ENCODE assay signal across 11 cellular contexts in the genomic region with DNA sequence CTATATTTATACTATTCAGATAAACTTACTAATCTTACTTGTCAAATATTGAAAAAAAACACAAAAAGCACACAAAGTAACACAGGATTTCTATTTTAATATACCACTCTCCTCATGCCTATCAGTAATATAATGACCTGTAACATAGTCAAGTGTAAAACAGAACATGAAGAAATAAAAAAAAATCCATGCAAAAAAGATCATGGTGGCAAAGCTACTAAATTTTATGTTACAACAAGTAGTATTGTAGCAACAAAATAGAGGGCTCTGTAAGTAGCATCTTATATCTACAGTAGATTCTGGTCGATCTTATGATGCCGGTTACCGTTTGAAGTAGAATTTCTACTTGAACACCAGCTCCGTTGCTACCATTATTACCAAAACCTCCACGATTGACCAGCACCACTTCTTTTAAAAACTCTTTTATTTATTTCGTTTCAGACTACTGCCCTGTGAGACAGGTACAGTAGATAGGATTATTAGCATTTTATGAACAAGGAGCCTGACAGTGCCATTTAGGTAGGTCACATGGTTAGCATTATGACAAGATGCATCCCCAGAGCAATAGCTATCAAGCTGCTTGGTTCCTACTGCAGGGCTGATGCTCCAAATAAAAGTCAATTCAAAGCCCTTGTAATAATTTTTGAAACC. TPM values are rescaled to one million over a fixed set of nuclear protein-coding genes. Genes with fewer than 3 reads are reported as not detected.
DNase-seq lines count a peak whose midpoint lies in the region; ATAC-seq and TF ChIP-seq lines count a peak whose summit lies in the region.
"Had no signal": no experiment of that assay in that cellular context is flagged by ENCODE, and none has a peak within 500 bp of the region (broad histone marks: within the 10 kb centered on the region; RNA-seq: fewer than 3 reads in every experiment).

No MANE protein-coding gene starts in this region.

- H3K4me2 ChIP-seq in IMR-90 (ENCODE audit: low read depth, low read length) (peak overlapping the region; percentile 80), fibroblast of lung (ENCODE audit: extremely low read depth, insufficient read depth, low read length) (peak overlapping the region; percentile 79)

- peak overlapping the region; percentile 90; the same call in 1 of the 2 replicates for H3K18ac ChIP-seq in IMR-90 (ENCODE audit: low read depth, low read length)

- in situ Hi-C loops in IMR-90 (cut with MboI; ENCODE audit: low sequenced_read_pairs) = loop anchor here (5.0 to 25.0 kb wide), 2 partner anchors 87 to 347 kb away; a partner anchor contains a TSS

- H3K4me3 ChIP-seq in AG09309 (ENCODE audit: control insufficient read depth, low read depth, low read length) = peak overlapping the region; percentile 12
- H3K4me3 ChIP-seq in IMR-90 (ENCODE audit: insufficient read depth, low read depth, low read length) = peak overlapping the region; percentile 86
- H3K4me3 ChIP-seq in fibroblast of lung (replicated peaks in 1 of 4; ENCODE audit: control extremely low read depth in 1 of 4, insufficient read depth in 1 of 4, low read depth in 3 of 4, low read length in 4 of 4) = peak overlapping the region; percentile 74 to 98 (median 90)
- peak overlapping the region; percentile 45 to 62 (median 54) for H3K4me3 ChIP-seq in sigmoid colon

- H3K27me3 ChIP-seq in IMR-90 (ENCODE audit: control insufficient read depth, insufficient read depth, low read length) = no peaks in the 10 kb centered on the region
- H3K27me3 ChIP-seq in fibroblast of lung (ENCODE audit: control insufficient read depth, insufficient read depth, low read length) = no peaks in the 10 kb centered on the region
- no peaks in the 10 kb centered on the region for H3K27me3 ChIP-seq in sigmoid colon

- peak overlapping the region; percentile 1; the same call in 1 of the 2 replicates for H2AK5ac ChIP-seq in IMR-90 (ENCODE audit: low read depth, low read length)

- DNase-seq in AG09309 (ENCODE audit: low read depth) (no peak), IMR-90 (peak; percentile 31), fibroblast of lung (ENCODE audit: low read depth in 2 of 2) (peak in 1 of 2 donors; percentile 56), sigmoid colon (no peak), GDM1 (lab: John Stamatoyannopoulos, UW) (no peak)
- no peak for DNase-seq in stimulated activated CD4-positive, alpha-beta T cell treated with anti-CD3 and anti-CD28 coated beads, Interleukin-4, amount 100 ng/mL, for 24 hours
- DNase-seq: CD4-positive, alpha-beta T cell; NCI-H1436; T1000 had no signal

- no CpG with 5 or more reads among the region's 6 CpGs for WGBS in IMR-90 (ENCODE audit: extremely low coverage in 2 of 2, insufficient read length in 1 of 2), 2 experiments
- WGBS in sigmoid colon, 2 donors = 80 to 82% methylated on average over 6 of the region's 6 CpGs

- ATAC-seq in IMR-90 (ENCODE audit: low read depth) = no peak
- ATAC-seq in GM21381 (IDR thresholded peaks at IDR 0.05; ENCODE audit: unreplicated experiment) = no peak
- ATAC-seq in GM21576 (IDR thresholded peaks at IDR 0.05; ENCODE audit: unreplicated experiment) = no peak

- dilution Hi-C loops in IMR-90 (cut with HindIII; ENCODE audit: low sequenced_read_pairs, unreplicated experiment) = loop anchor here (25.0 kb wide), 1 partner anchor 97 kb away; no protein-coding TSS in a partner anchor

- TF ChIP-seq EP300 in sigmoid colon (IDR thresholded peaks at IDR 0.05) = no peak

- peak overlapping the region; percentile 36; the same call in 2 of the 3 replicates for H2BK15ac ChIP-seq in IMR-90 (ENCODE audit: low read depth, low read length)

- no peak for TF ChIP-seq RAD21 in IMR-90 (IDR thresholded peaks at IDR 0.05; ENCODE audit: low read length)

- CTCF ChIA-PET in IMR-90 (lab: Yijun Ruan, JAX) = interaction anchor here (0.9 to 4.9 kb wide), 3 partner anchors 17 to 92 kb away, joined by 3 to 46 read pairs (median 3); no protein-coding TSS in a partner anchor

- H3K4me1 ChIP-seq in IMR-90 (ENCODE audit: control insufficient read depth, insufficient read depth, low read length) (peaks cover 3% of the 10 kb centered on the region), fibroblast of lung (ENCODE audit: control insufficient read depth, extremely low read depth, insufficient read depth, low read length) (peaks cover 8% of the 10 kb centered on the region), sigmoid colon (peaks cover 0 to 42% (median 18%) of the 10 kb centered on the region in 4 donors)

- H3K9me1 ChIP-seq in IMR-90 (ENCODE audit: insufficient read depth, low read length) = peaks cover 6% of the 10 kb centered on the region; the same call in 1 of the 2 replicates

- no TSS peak for BruUV-seq in IMR-90 (replicated peaks; lab: Mats Ljungman, UMichigan)

- no peak overlapping the region for H2AFZ ChIP-seq in IMR-90 (replicated peaks; ENCODE audit: low read length, poor library complexity)
- no peak overlapping the region for H2AFZ ChIP-seq in fibroblast of lung (ENCODE audit: low read length)

- no peaks in the 10 kb centered on the region; the same call in 1 of the 2 replicates for H4K20me1 ChIP-seq in IMR-90 (ENCODE audit: insufficient read depth, low read length)
- H4K20me1 ChIP-seq in fibroblast of lung (ENCODE audit: control insufficient read depth, extremely low read depth, insufficient read depth, low read length) = no peaks in the 10 kb centered on the region

- peaks cover 8 to 28% of the 10 kb centered on the region in 2 experiments; a peak in 3 of 4 replicates for H3K79me1 ChIP-seq in IMR-90 (ENCODE audit: low read depth in 1 of 2, low read length in 2 of 2)

- H3K79me2 ChIP-seq in fibroblast of lung (ENCODE audit: control insufficient read depth, insufficient read depth, low read length) = peaks cover 62% of the 10 kb centered on the region

- H4K91ac ChIP-seq in IMR-90 (ENCODE audit: insufficient read depth, low read depth, low read length) = peak overlapping the region; percentile 53; the same call in 1 of the 2 replicates

- H3K9ac ChIP-seq in IMR-90 (ENCODE audit: low read depth, low read length) = peak overlapping the region; percentile 78; the same call in 1 of the 2 replicates
- H3K9ac ChIP-seq in fibroblast of lung (ENCODE audit: insufficient read depth, low read length) = peak overlapping the region; percentile 21

- peak overlapping the region; percentile 33 for H3K4ac ChIP-seq in IMR-90 (ENCODE audit: low read depth, low read length)

- peak overlapping the region; percentile 95 for H3K56ac ChIP-seq in IMR-90 (ENCODE audit: extremely low read depth, insufficient read depth, low read length)

- peak overlapping the region; percentile 65 for H2BK120ac ChIP-seq in IMR-90 (ENCODE audit: low read depth, low read length)

- H3K9me3 ChIP-seq in IMR-90 (ENCODE audit: control insufficient read depth, insufficient read depth, low read length) = no peaks in the 10 kb centered on the region
- H3K9me3 ChIP-seq in fibroblast of lung (ENCODE audit: control insufficient read depth, insufficient read depth, low read depth, low read length) = no peaks in the 10 kb centered on the region
- no peaks in the 10 kb centered on the region for H3K9me3 ChIP-seq in sigmoid colon

- peak overlapping the region; percentile 98 for H2BK5ac ChIP-seq in IMR-90 (ENCODE audit: low read depth, low read length, poor library complexity, severe bottlenecking)

- TF ChIP-seq POLR2A in IMR-90 (IDR thresholded peaks at IDR 0.05; ENCODE audit: low read depth, low read length) (no peak), sigmoid colon (IDR thresholded peaks at IDR 0.05) (no peak)

- H3K23ac ChIP-seq in IMR-90 (ENCODE audit: low read depth, low read length) = peak overlapping the region; percentile 85

- POLR2A ChIA-PET in IMR-90 (lab: Charles Lee; ENCODE audit: unreplicated experiment) = interaction anchor here (0.5 to 3.4 kb wide), 3 partner anchors 36 to 93 kb away, joined by 3 to 26 read pairs (median 5); no protein-coding TSS in a partner anchor

- H4K8ac ChIP-seq in IMR-90 (ENCODE audit: low read depth in 2 of 2, low read length in 2 of 2) = peak overlapping the region; percentile 27 to 53; a peak in 3 of 4 replicates

- TF ChIP-seq CTCF in AG09309 (IDR thresholded peaks at IDR 0.05; ENCODE audit: control insufficient read depth, insufficient read depth, low read depth, low read length, missing control alignments) (no peak), IMR-90 (conservative IDR thresholded peaks at IDR 0.05; ENCODE audit: low read depth, low read length) (no peak), fibroblast of lung (conservative IDR thresholded peaks at IDR 0.05 in 1 of 2, IDR thresholded peaks at IDR 0.05 in 1 of 2; ENCODE audit: low read depth in 1 of 2, low read length in 2 of 2) (no peak), sigmoid colon (IDR thresholded peaks at IDR 0.05) (no peak)

- H3K27ac ChIP-seq in IMR-90 (ENCODE audit: insufficient read depth, low read length) = peak overlapping the region; percentile 77; the same call in 1 of the 2 replicates
- peak overlapping the region; percentile 99 for H3K27ac ChIP-seq in fibroblast of lung (ENCODE audit: insufficient read depth, low read length)
- H3K27ac ChIP-seq in sigmoid colon = peak overlapping the region; percentile 86 to 95 (median 88)

- H3K36me3 ChIP-seq in IMR-90 (ENCODE audit: control insufficient read depth, insufficient read depth, low read length) (no peaks in the 10 kb centered on the region; the same call in 1 of the 2 replicates), fibroblast of lung (ENCODE audit: control insufficient read depth, insufficient read depth, low read length) (no peaks in the 10 kb centered on the region), sigmoid colon (no peaks in the 10 kb centered on the region)

- peak overlapping the region; percentile 77; the same call in 1 of the 2 replicates for H4K5ac ChIP-seq in IMR-90 (ENCODE audit: low read depth, low read length)

- intact Hi-C loops in IMR-90 (cut with micrococcal nuclease) (no loop called here), sigmoid colon (cut with DNase I) (no loop called here)

- peak overlapping the region; percentile 97 for H3K14ac ChIP-seq in IMR-90 (replicated peaks; ENCODE audit: low read depth, low read length)

- peak overlapping the region; percentile 5; the same call in 1 of the 2 replicates for H2BK20ac ChIP-seq in IMR-90 (ENCODE audit: low read depth, low read length)

- no peak overlapping the region for H2AK9ac ChIP-seq in IMR-90 (replicated peaks; ENCODE audit: low read depth, low read length, poor library complexity)

RNA-seq across cellular contexts. Expression of a gene that starts 2.1 kb away (rescaled TPM):
- 96.8 and 102 TPM in 2 replicates for total RNA-seq in IMR-90 (2012; rRNA removed)
- polyA plus RNA-seq in IMR-90 (2012; rRNA removed) = 28.7 and 31.2 TPM in 2 replicates
- polyA plus RNA-seq in IMR-90 (2012; cell fraction: cytosol; rRNA removed) = 11.9 and 18.5 TPM in 2 replicates
- 9.1 and 28.6 TPM in 2 replicates for polyA plus RNA-seq in IMR-90 (2012; cell fraction: nucleus; rRNA removed; ENCODE audit: low replicate concordance)
- total RNA-seq in fibroblast of lung = 84.0 and 196 TPM in 2 replicates
- polyA plus RNA-seq in fibroblast of lung = 70.2 and 83.2 TPM in 2 replicates
- polyA plus RNA-seq in fibroblast of lung (2012) = 46.2 and 59.8 TPM in 2 replicates
- polyA minus RNA-seq in fibroblast of lung (ENCODE audit: low replicate concordance) = 142 and 352 TPM in 2 replicates
- 100 to 1,000 TPM in 1 of 4 donors, 10 to 100 TPM in 3; 79.6 to 120 (median 89.3) TPM for total RNA-seq in sigmoid colon
- polyA plus RNA-seq in sigmoid colon = 1 to 10 TPM; 1.2 to 2.2 (median 1.8) TPM

RNA-seq across cellular contexts. Expression of a gene that starts 40.0 kb away (rescaled TPM):
- 11.3 and 14.4 TPM in 2 replicates for total RNA-seq in IMR-90 (2012; rRNA removed)
- 6.8 and 7.2 TPM in 2 replicates for polyA plus RNA-seq in IMR-90 (2012; rRNA removed)
- 0.82 and 1.1 TPM in 2 replicates for polyA plus RNA-seq in IMR-90 (2012; cell fraction: cytosol; rRNA removed)
- 1.3 and 13.2 TPM in 2 replicates for polyA plus RNA-seq in IMR-90 (2012; cell fraction: nucleus; rRNA removed; ENCODE audit: low replicate concordance)
- 13.1 and 17.5 TPM in 2 replicates for total RNA-seq in fibroblast of lung
- polyA plus RNA-seq in fibroblast of lung = 14.5 and 16.6 TPM in 2 replicates
- polyA plus RNA-seq in fibroblast of lung (2012) = 9.7 TPM in 2 replicates
- polyA minus RNA-seq in fibroblast of lung (ENCODE audit: low replicate concordance) = 0.63 and 0.86 TPM in 2 replicates
- total RNA-seq in sigmoid colon = 10 to 100 TPM; 16.6 to 33.1 (median 25.4) TPM
- 10 to 100 TPM in 2 of 3 donors, 1 to 10 TPM in 1; 9.6 to 11.8 (median 10.9) TPM for polyA plus RNA-seq in sigmoid colon

Comparison
In these comparisons a context has a peak if more than half of its experiments do, and no peak if none do; other contexts are left out.
1. H3K4me3 ChIP-seq: peak in every context shown above with its lines; median percentile 90 in fibroblast of lung; 86 in IMR-90; 54 in sigmoid colon; 12 in AG09309.